In the genomic region with DNA sequence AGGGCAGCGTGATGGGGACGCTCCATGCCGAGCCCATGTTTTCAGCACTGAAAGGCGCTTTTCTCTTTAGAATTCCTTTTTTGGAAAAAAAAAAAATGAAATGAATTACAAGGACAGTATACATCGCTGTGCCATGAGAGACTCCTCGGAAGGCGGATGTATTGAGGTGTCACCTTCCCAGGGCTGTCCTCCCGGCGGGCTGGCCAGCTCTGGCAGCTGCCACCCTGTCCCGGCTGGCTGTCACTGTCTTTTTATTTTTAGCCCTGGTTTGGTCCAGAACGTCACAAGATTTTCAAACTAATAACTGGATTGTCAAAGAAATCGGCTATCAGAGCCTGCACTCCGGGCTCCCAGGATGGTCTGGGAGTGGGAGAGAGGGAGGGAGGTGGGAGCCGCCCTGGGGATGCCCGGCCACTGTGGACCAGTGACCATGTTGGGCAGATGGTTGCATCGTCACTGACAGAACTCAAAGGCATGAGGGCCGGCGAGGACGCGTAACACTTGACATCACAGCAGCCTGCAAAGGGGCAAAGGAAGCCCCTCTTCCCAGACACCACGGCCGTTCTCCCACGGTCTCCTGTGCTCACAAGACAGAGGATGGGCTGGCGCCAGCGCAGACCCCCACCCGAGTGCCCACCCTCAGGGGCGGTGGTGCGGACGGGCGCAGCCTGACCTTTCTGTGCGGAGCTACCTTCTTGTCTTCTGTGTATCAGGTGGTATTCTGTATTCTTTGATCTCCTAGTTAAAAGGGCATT, we compare ENCODE assay signal across 28 cellular contexts.
DNase-seq lines count a peak whose midpoint lies in the region; ATAC-seq and TF ChIP-seq lines count a peak whose summit lies in the region.
"Had no signal": no experiment of that assay in that cellular context is flagged by ENCODE, and none has a peak within 500 bp of the region (broad histone marks: within the 10 kb centered on the region; RNA-seq: fewer than 3 reads in every experiment).

No MANE protein-coding gene starts in this region.

- no peaks in the 10 kb centered on the region for H3K79me2 ChIP-seq in GM23248 (ENCODE audit: insufficient read depth)
- H3K79me2 ChIP-seq: parathyroid adenoma had no signal

- peaks cover 7% of the 10 kb centered on the region for H3K79me1 ChIP-seq in neuronal stem cell (ENCODE audit: low read depth, low read length)

- no peak for TF ChIP-seq CTCF in MCF 10A (IDR thresholded peaks at IDR 0.05; ENCODE audit: unreplicated experiment)
- no peak for TF ChIP-seq CTCF in heart left ventricle (IDR thresholded peaks at IDR 0.05)

- no peak overlapping the region for H2BK120ac ChIP-seq in neuronal stem cell (ENCODE audit: low read depth, low read length)

- H3K27me3 Mint-ChIP-seq in MCF 10A (ENCODE audit: insufficient read depth, unreplicated experiment), result no peaks in the 10 kb centered on the region
- H3K27me3 Mint-ChIP-seq: activated CD8-positive, alpha-beta T cell treated with anti-CD3 and anti-CD28 coated beads for 36 hours; memory B cell; naive B cell had no signal

- no peaks in the 10 kb centered on the region for H4K20me1 ChIP-seq in GM23248 (ENCODE audit: insufficient read depth)

- peak overlapping the region; percentile 21 for H3K18ac ChIP-seq in neuronal stem cell (ENCODE audit: low read length)

- H2BK15ac ChIP-seq in neuronal stem cell (ENCODE audit: low read length), result no peak overlapping the region

- H2AK5ac ChIP-seq in neuronal stem cell (ENCODE audit: low read depth, low read length), result peak overlapping the region; percentile 59

- peak overlapping the region; percentile 40 for H3K27ac Mint-ChIP-seq in MCF 10A (ENCODE audit: low read depth, unreplicated experiment)
- H3K27ac Mint-ChIP-seq: activated CD8-positive, alpha-beta T cell treated with anti-CD3 and anti-CD28 coated beads for 36 hours; memory B cell; stimulated activated effector memory CD8-positive, alpha-beta T cell treated with anti-CD3 and anti-CD28 coated beads, Interleukin-12 subunit alpha, Interleukin-12 subunit beta, amount 100 ng/mL, for 72 hours had no signal

- H3K4ac ChIP-seq in neuronal stem cell (ENCODE audit: low read length), result no peak overlapping the region

- H3K36me3 Mint-ChIP-seq in MCF 10A (ENCODE audit: insufficient read depth, unreplicated experiment), result no peaks in the 10 kb centered on the region
- H3K36me3 Mint-ChIP-seq: stimulated activated effector memory CD8-positive, alpha-beta T cell treated with anti-CD3 and anti-CD28 coated beads, Interleukin-12 subunit alpha, Interleukin-12 subunit beta, amount 100 ng/mL, for 72 hours had no signal

- peak overlapping the region; percentile 60 for H3K9ac ChIP-seq in GM23248
- no peak overlapping the region for H3K9ac ChIP-seq in neuronal stem cell (ENCODE audit: low read depth, low read length, poor library complexity)
- H3K9ac ChIP-seq: parathyroid adenoma had no signal

- H3K4me2 ChIP-seq in GM23248 (ENCODE audit: unreplicated experiment) (peak overlapping the region; percentile 55), neuronal stem cell (ENCODE audit: insufficient read depth, low read length, poor library complexity, severe bottlenecking) (no peak overlapping the region)

- H3K23ac ChIP-seq in neuronal stem cell (ENCODE audit: low read depth, low read length, poor library complexity), result peak overlapping the region; percentile 74

- H3K9me3 ChIP-seq in GM23248 (ENCODE audit: low read depth) (no peaks in the 10 kb centered on the region), heart left ventricle (peaks cover 0 to 10% (median 0%) of the 10 kb centered on the region in 12 donors), neuronal stem cell (replicated peaks in 1 of 2; ENCODE audit: control insufficient read depth in 2 of 2, insufficient read depth in 1 of 2, low read depth in 1 of 2, low read length in 2 of 2) (peaks cover 0 to 6% of the 10 kb centered on the region in 2 donors)
- H3K9me3 ChIP-seq: suprapubic skin, vagina had no signal

- H3K9me3 Mint-ChIP-seq in MCF 10A (ENCODE audit: unreplicated experiment), result no peaks in the 10 kb centered on the region
- H3K9me3 Mint-ChIP-seq: activated CD8-positive, alpha-beta T cell treated with anti-CD3 and anti-CD28 coated beads for 36 hours; memory B cell; stimulated activated effector memory CD8-positive, alpha-beta T cell treated with anti-CD3 and anti-CD28 coated beads, Interleukin-12 subunit alpha, Interleukin-12 subunit beta, amount 100 ng/mL, for 72 hours had no signal

- no peak overlapping the region for H3K14ac ChIP-seq in neuronal stem cell (ENCODE audit: low read length)

- H2AFZ ChIP-seq in GM23248 (peak overlapping the region; percentile 50), neuronal stem cell (ENCODE audit: low read length) (no peak overlapping the region)
- H2AFZ ChIP-seq: parathyroid adenoma had no signal

- no peaks in the 10 kb centered on the region for H3K9me2 ChIP-seq in GM23248 (ENCODE audit: insufficient read depth)

- BruUV-seq in MCF 10A (replicated peaks; lab: Mats Ljungman, UMichigan), result no TSS peak

- CTCF ChIA-PET in MCF 10A (lab: Yijun Ruan, JAX), result interaction anchor here (0.7 to 0.9 kb wide), 2 partner anchors 23 to 300 kb away, joined by 3 to 6 read pairs; no protein-coding TSS in a partner anchor

- H3F3A ChIP-seq in GM23248 (ENCODE audit: insufficient read depth), result no peaks in the 10 kb centered on the region

- no peak overlapping the region for H2BK12ac ChIP-seq in neuronal stem cell (ENCODE audit: low read length)

- DNase-seq in GM23248, result no peak
- no peak for DNase-seq in MCF 10A (ENCODE audit: unreplicated experiment)
- no peak for DNase-seq in heart left ventricle
- no peak for DNase-seq in neuronal stem cell (ENCODE audit: low spot score)
- no peak for DNase-seq in islet precursor cell
- no peak for DNase-seq in putamen (ENCODE audit: low spot score)
- DNase-seq: ACHN; activated CD8-positive, alpha-beta T cell treated with anti-CD3 and anti-CD28 coated beads for 36 hours; activated gamma-delta T cell; activated T-cell treated with anti-CD3 and anti-CD28 coated beads for 4 hours; Calu3; central memory CD4-positive, alpha-beta T cell; foreskin melanocyte; H7; KBM-7; naive B cell; NCI-H146; NCI-H69; stimulated activated CD4-positive, alpha-beta T cell treated with anti-CD3 and anti-CD28 coated beads, Interleukin-2, amount 100 ng/mL, for 24 hours had no signal

- peaks cover 13% of the 10 kb centered on the region for H3K4me1 Mint-ChIP-seq in MCF 10A (ENCODE audit: insufficient read depth, unreplicated experiment)

- in situ Hi-C loops in GM23248 (cut with MboI), result no loop called here

- no peak overlapping the region for H4K91ac ChIP-seq in neuronal stem cell (ENCODE audit: low read depth, low read length, poor library complexity)

- no peak overlapping the region for H2BK5ac ChIP-seq in neuronal stem cell (ENCODE audit: low read length)

- TF ChIP-seq POLR2A in heart left ventricle (IDR thresholded peaks at IDR 0.05) (no peak), GM18505 (IDR thresholded peaks at IDR 0.05; ENCODE audit: borderline replicate concordance, extremely low read depth, insufficient read depth, insufficient read length) (no peak)

- intact Hi-C loops in MCF 10A (cut with micrococcal nuclease), result no loop called here
- intact Hi-C loops in heart left ventricle (cut with DNase I), result no loop called here

- H4K8ac ChIP-seq in neuronal stem cell (ENCODE audit: low read depth, low read length), result no peak overlapping the region

- ATAC-seq in heart left ventricle (peak; percentile 38 to 73 (median 54)), GM18505 (IDR thresholded peaks at IDR 0.05; ENCODE audit: unreplicated experiment) (no peak), HG03520 (IDR thresholded peaks at IDR 0.05; ENCODE audit: unreplicated experiment) (no peak)
- ATAC-seq: activated CD4-positive, CD25-positive, alpha-beta regulatory T cell treated with anti-CD3 and anti-CD28 coated beads, Interleukin-2, amount 50 U/mL, for 24 hours; activated CD8-positive, alpha-beta T cell treated with anti-CD3 and anti-CD28 coated beads for 36 hours; stimulated activated effector memory CD8-positive, alpha-beta T cell treated with anti-CD3 and anti-CD28 coated beads, Interleukin-12 subunit alpha, Interleukin-12 subunit beta, amount 100 ng/mL, for 72 hours had no signal

- POLR2A ChIA-PET in MCF 10A (lab: Yijun Ruan, JAX), result interaction anchor here (1.3 kb wide), 1 partner anchor 123 kb away, joined by 4 read pairs; no protein-coding TSS in a partner anchor

- H3K27ac ChIP-seq in GM23248 (peak overlapping the region; percentile 17), heart left ventricle (peak overlapping the region in 4 of 12 donors; percentile 10 to 49 (median 24)), neuronal stem cell (replicated peaks; ENCODE audit: low read length) (no peak overlapping the region)
- H3K27ac ChIP-seq: parathyroid adenoma, skin epidermis, suprapubic skin had no signal

- H3K27me3 ChIP-seq in GM23248 (replicated peaks; ENCODE audit: insufficient read depth) (no peaks in the 10 kb centered on the region), heart left ventricle (no peaks in the 10 kb centered on the region), neuronal stem cell (ENCODE audit: control insufficient read depth in 3 of 3, insufficient read depth in 3 of 3, low read depth in 1 of 3, low read length in 3 of 3) (peaks cover 0 to 6% (median 0%) of the 10 kb centered on the region in 3 experiments)
- H3K27me3 ChIP-seq: suprapubic skin, vagina had no signal

- 50 to 54% methylated on average over 27 to 31 of the region's 31 CpGs for WGBS in GM23248 (ENCODE audit: low coverage in 1 of 2, low lambda C conversion rate in 2 of 2, missing lambda C conversion rate in 2 of 2), 2 experiments
- 73 to 81% (median 76%) methylated on average over 29 to 31 of the region's 31 CpGs for WGBS in heart left ventricle, 4 donors
- no CpG with 5 or more reads among the region's 31 CpGs for WGBS in neuronal stem cell (ENCODE audit: extremely low coverage in 2 of 2, insufficient read length in 2 of 2, insufficient replicate concordance in 1 of 2), 2 donors

- peak overlapping the region; percentile 55 for H3K4me3 Mint-ChIP-seq in MCF 10A (ENCODE audit: unreplicated experiment)
- H3K4me3 Mint-ChIP-seq: activated CD8-positive, alpha-beta T cell treated with anti-CD3 and anti-CD28 coated beads for 36 hours; memory B cell; naive B cell; stimulated activated effector memory CD8-positive, alpha-beta T cell treated with anti-CD3 and anti-CD28 coated beads, Interleukin-12 subunit alpha, Interleukin-12 subunit beta, amount 100 ng/mL, for 72 hours had no signal

- H3K36me3 ChIP-seq in GM23248 (ENCODE audit: low read depth), result no peaks in the 10 kb centered on the region
- no peaks in the 10 kb centered on the region for H3K36me3 ChIP-seq in heart left ventricle
- peaks cover 0 to 6% of the 10 kb centered on the region in 2 donors for H3K36me3 ChIP-seq in neuronal stem cell (replicated peaks in 1 of 2; ENCODE audit: control insufficient read depth in 2 of 2, insufficient read depth in 2 of 2, low read length in 2 of 2)
- H3K36me3 ChIP-seq: vagina had no signal

- H3K4me3 ChIP-seq in GM23248, result peak overlapping the region; percentile 66
- H3K4me3 ChIP-seq in heart left ventricle, result peak overlapping the region in 9 of 12 donors; percentile 14 to 44 (median 34)
- no peak overlapping the region for H3K4me3 ChIP-seq in neuronal stem cell (ENCODE audit: low read length in 2 of 2)
- H3K4me3 ChIP-seq: skin epidermis had no signal

- H3K4me1 ChIP-seq in GM23248 (ENCODE audit: insufficient read depth), result peaks cover 10% of the 10 kb centered on the region
- H3K4me1 ChIP-seq in heart left ventricle, result peaks cover 0 to 21% (median 16%) of the 10 kb centered on the region in 12 donors
- H3K4me1 ChIP-seq in neuronal stem cell (ENCODE audit: control insufficient read depth in 2 of 2, insufficient read depth in 1 of 2, low read depth in 1 of 2, low read length in 2 of 2), result peaks cover 0 to 10% of the 10 kb centered on the region in 2 donors
- H3K4me1 ChIP-seq: parathyroid adenoma had no signal

Comparison
In these comparisons a context has a peak if more than half of its experiments do, and no peak if none do; other contexts are left out.
1. H3K4me3 ChIP-seq: peak in GM23248 (single experiment) and heart left ventricle (9 of 12); none in neuronal stem cell (0 of 2).
2. ATAC-seq: peak in heart left ventricle (4 of 4); none in GM18505 (single experiment) and HG03520 (single experiment).